ENCODE assay signal across 32 cellular contexts in genomic region chr1:200921571-200922110, GRCh38. TPM values are rescaled to one million over a fixed set of nuclear protein-coding genes. Genes with fewer than 3 reads are reported as not detected.
"Had no signal": no experiment of that assay in that cellular context is flagged by ENCODE, and none has a peak within 500 bp of the region (broad histone marks: within the 10 kb centered on the region; RNA-seq: fewer than 3 reads in every experiment).

No MANE protein-coding gene starts in this region.

- H3K27ac ChIP-seq: brain microvascular endothelial cell, cardiac muscle cell, SK-N-MC had no signal

- H3K36me3 ChIP-seq: brain microvascular endothelial cell, cardiac muscle cell had no signal

- H3K36me3 Mint-ChIP-seq: activated naive CD4-positive, alpha-beta T cell treated with anti-CD3 and anti-CD28 coated beads, Interleukin-2, amount 10 ng/mL, durations not matched to agents 7 days and 5 days; activated naive CD8-positive, alpha-beta T cell treated with anti-CD3 and anti-CD28 coated beads for 36 hours; T-cell had no signal

- H3K4me3 ChIP-seq: cardiac muscle cell, K562, SK-N-MC had no signal

- H3K27me3 Mint-ChIP-seq: activated naive CD8-positive, alpha-beta T cell treated with anti-CD3 and anti-CD28 coated beads for 36 hours had no signal

- H3K27ac Mint-ChIP-seq: activated CD8-positive, alpha-beta T cell treated with anti-CD3 and anti-CD28 coated beads, Interleukin-2, amount 10 ng/mL, durations not matched to agents 7 days and 5 days; activated naive CD4-positive, alpha-beta T cell treated with anti-CD3 and anti-CD28 coated beads, Interleukin-2, amount 10 ng/mL, durations not matched to agents 7 days and 5 days; activated naive CD8-positive, alpha-beta T cell treated with anti-CD3 and anti-CD28 coated beads for 36 hours; T-cell had no signal

- H3K27me3 ChIP-seq: brain microvascular endothelial cell, cardiac muscle cell had no signal

- H3K9me3 Mint-ChIP-seq: activated naive CD4-positive, alpha-beta T cell treated with anti-CD3 and anti-CD28 coated beads, Interleukin-2, amount 10 ng/mL, durations not matched to agents 7 days and 5 days; activated naive CD8-positive, alpha-beta T cell treated with anti-CD3 and anti-CD28 coated beads for 36 hours; T-cell had no signal

- H3K4me3 Mint-ChIP-seq: activated CD8-positive, alpha-beta T cell treated with anti-CD3 and anti-CD28 coated beads, Interleukin-2, amount 10 ng/mL, durations not matched to agents 7 days and 5 days; activated naive CD4-positive, alpha-beta T cell treated with anti-CD3 and anti-CD28 coated beads, Interleukin-2, amount 10 ng/mL, durations not matched to agents 7 days and 5 days; activated naive CD8-positive, alpha-beta T cell treated with anti-CD3 and anti-CD28 coated beads for 36 hours; T-cell had no signal

- ATAC-seq: activated CD8-positive, alpha-beta T cell treated with anti-CD3 and anti-CD28 coated beads, Interleukin-2, amount 10 ng/mL, durations not matched to agents 7 days and 5 days; K562; Panc1; Right ventricle myocardium inferior; T-cell had no signal

- DNase-seq: activated CD4-positive, alpha-beta T cell treated with anti-CD3 and anti-CD28 coated beads for 4 hours; activated CD4-positive, alpha-beta T cell treated with anti-CD3 and anti-CD28 coated beads, Interleukin-2, amount 50 U/mL, for 4 hours; activated CD4-positive, CD25-positive, alpha-beta regulatory T cell; activated CD8-positive, alpha-beta memory T cell treated with anti-CD3 and anti-CD28 coated beads, Interleukin-2, amount 50 U/mL, for 48 hours; activated CD8-positive, alpha-beta T cell treated with anti-CD3 and anti-CD28 coated beads, Interleukin-2, amount 10 ng/mL, durations not matched to agents 7 days and 5 days; activated gamma-delta T cell treated with Interleukin-2 at 50 U/mL for 16 hours; activated naive CD4-positive, alpha-beta T cell treated with anti-CD3 and anti-CD28 coated beads, Interleukin-2, amount 10 ng/mL, durations not matched to agents 7 days and 5 days; activated naive CD8-positive, alpha-beta T cell treated with anti-CD3 and anti-CD28 coated beads for 36 hours; activated T-cell treated with anti-CD3 and anti-CD28 coated beads, Interleukin-2, amount 50 U/mL, for 1 hour; brain microvascular endothelial cell; cerebellar nuclear complex; Karpas-422; MM.1S; NCI-H1105; NCI-H1436; NCI-H2029; NCI-H2107; NCI-H2171 treated with DMSO at 0.1 percent for 48 hours; NCI-H226; NCI-H526; NCI-H82; OCI-M1; RPMI8226; T-cell; T-helper 2 cell; T1000 had no signal

RNA-seq across cellular contexts. Expression of gene INAVA, which starts 26.9 kb away (rescaled TPM):
- total RNA-seq: Right ventricle myocardium inferior had no signal

RNA-seq across cellular contexts. Expression of gene GPR25, which starts 48.9 kb away (rescaled TPM):
- total RNA-seq: activated naive CD8-positive, alpha-beta T cell treated with anti-CD3 and anti-CD28 coated beads for 36 hours; K562; NCI-H460; Right ventricle myocardium inferior had no signal
